In the genomic region with DNA sequence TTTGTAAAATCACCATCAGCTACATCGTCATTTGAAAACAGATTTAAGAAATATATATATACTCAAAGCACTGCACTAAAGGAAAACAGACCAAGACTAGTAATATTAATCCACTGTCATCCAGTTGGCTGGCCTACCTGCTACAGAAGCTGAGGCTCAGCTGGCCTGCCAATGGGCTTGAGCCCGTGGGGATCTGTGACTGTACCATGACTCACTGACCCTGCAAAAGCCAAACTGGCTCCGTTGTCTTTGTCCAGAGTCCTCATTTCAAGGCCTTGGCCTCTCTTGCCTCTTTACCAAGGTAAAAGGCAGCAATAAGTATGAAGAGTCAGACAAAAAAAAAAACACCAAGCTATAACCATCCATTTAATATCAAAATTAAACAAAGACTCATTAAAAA, we compare ENCODE assay signal across 14 cellular contexts.
DNase-seq lines count a peak whose midpoint lies in the region; ATAC-seq and TF ChIP-seq lines count a peak whose summit lies in the region.
"Had no signal": no experiment of that assay in that cellular context is flagged by ENCODE, and none has a peak within 500 bp of the region (broad histone marks: within the 10 kb centered on the region; RNA-seq: fewer than 3 reads in every experiment).

No MANE protein-coding gene starts in this region.

- no peaks in the 10 kb centered on the region for H3K27me3 ChIP-seq in gastroesophageal sphincter
- H3K27me3 ChIP-seq in naive thymus-derived CD4-positive, alpha-beta T cell (ENCODE audit: control insufficient read depth in 2 of 2, insufficient read depth in 2 of 2, low read length in 2 of 2) = no peaks in the 10 kb centered on the region
- H3K27me3 ChIP-seq: tibial nerve had no signal

- DNase-seq in HS-5 (ENCODE audit: low read depth) (peak; percentile 25), amniotic epithelial cell (ENCODE audit: low read depth) (peak; percentile 24), stromal cell of bone marrow (ENCODE audit: low read depth) (peak; percentile 73), NCI-H2107 treated with DMSO at 0.1 percent for 48 hours (lab: John Stamatoyannopoulos, UW; ENCODE audit: unreplicated experiment) (no peak)
- no peak for DNase-seq in activated naive CD8-positive, alpha-beta T cell treated with anti-CD3 and anti-CD28 coated beads, Interleukin-2, amount 50 U/mL, for 24 hours
- DNase-seq in naive thymus-derived CD4-positive, alpha-beta T cell = no peak
- DNase-seq: activated CD8-positive, alpha-beta memory T cell treated with anti-CD3 and anti-CD28 coated beads for 24 hours; activated naive CD4-positive, alpha-beta T cell treated with Interleukin-2 at 50 U/mL for 16 hours; COR-L47; cortex of kidney; lower lobe of right lung; NCI-H1092 treated with DMSO at 0.1 percent for 48 hours had no signal

- no peaks in the 10 kb centered on the region for H3K4me1 Mint-ChIP-seq in activated naive CD8-positive, alpha-beta T cell treated with anti-CD3 and anti-CD28 coated beads, Interleukin-2, amount 50 U/mL, for 24 hours
- no peaks in the 10 kb centered on the region for H3K4me1 Mint-ChIP-seq in naive thymus-derived CD4-positive, alpha-beta T cell

- H3K36me3 Mint-ChIP-seq in activated naive CD8-positive, alpha-beta T cell treated with anti-CD3 and anti-CD28 coated beads, Interleukin-2, amount 50 U/mL, for 24 hours (ENCODE audit: low read depth) = no peaks in the 10 kb centered on the region
- no peaks in the 10 kb centered on the region for H3K36me3 Mint-ChIP-seq in naive thymus-derived CD4-positive, alpha-beta T cell

- H3K36me3 ChIP-seq in gastroesophageal sphincter = no peaks in the 10 kb centered on the region
- H3K36me3 ChIP-seq in naive thymus-derived CD4-positive, alpha-beta T cell (ENCODE audit: control insufficient read depth in 2 of 3, insufficient read depth in 3 of 3, low read length in 3 of 3) = no peaks in the 10 kb centered on the region
- H3K36me3 ChIP-seq: lower lobe of right lung, tibial nerve had no signal

- no peak for TF ChIP-seq CTCF in gastroesophageal sphincter (IDR thresholded peaks at IDR 0.05)

- TF ChIP-seq EP300 in gastroesophageal sphincter (IDR thresholded peaks at IDR 0.05) = no peak

- POLR2A ChIA-PET in naive thymus-derived CD4-positive, alpha-beta T cell (lab: Charles Lee) = no interaction called here

- CTCF ChIA-PET in naive thymus-derived CD4-positive, alpha-beta T cell (lab: Charles Lee) = no interaction called here

- ATAC-seq in gastroesophageal sphincter = peak; percentile 53
- ATAC-seq in activated naive CD8-positive, alpha-beta T cell treated with anti-CD3 and anti-CD28 coated beads, Interleukin-2, amount 50 U/mL, for 24 hours = no peak
- no peak for ATAC-seq in naive thymus-derived CD4-positive, alpha-beta T cell
- ATAC-seq: lower lobe of right lung had no signal

- no peak overlapping the region for H3K4me3 Mint-ChIP-seq in activated naive CD8-positive, alpha-beta T cell treated with anti-CD3 and anti-CD28 coated beads, Interleukin-2, amount 50 U/mL, for 24 hours
- H3K4me3 Mint-ChIP-seq in naive thymus-derived CD4-positive, alpha-beta T cell = no peak overlapping the region

- no peaks in the 10 kb centered on the region for H3K9me3 Mint-ChIP-seq in activated naive CD8-positive, alpha-beta T cell treated with anti-CD3 and anti-CD28 coated beads, Interleukin-2, amount 50 U/mL, for 24 hours
- peaks cover 0 to 2% (median 0%) of the 10 kb centered on the region in 11 donors for H3K9me3 Mint-ChIP-seq in naive thymus-derived CD4-positive, alpha-beta T cell

- WGBS in gastroesophageal sphincter (ENCODE audit: low coverage in 1 of 2), 2 donors = 62 to 70% methylated on average over 2 to 3 of the region's 3 CpGs

- H3K27ac ChIP-seq in gastroesophageal sphincter = no peak overlapping the region
- H3K27ac ChIP-seq in naive thymus-derived CD4-positive, alpha-beta T cell (ENCODE audit: low read depth, low read length) = no peak overlapping the region
- H3K27ac ChIP-seq: lower lobe of right lung, tibial nerve had no signal

- TF ChIP-seq POLR2A in gastroesophageal sphincter (IDR thresholded peaks at IDR 0.05) = no peak

- intact Hi-C loops in naive thymus-derived CD4-positive, alpha-beta T cell (cut with micrococcal nuclease) = no loop called here

- H3K27me3 Mint-ChIP-seq in activated naive CD8-positive, alpha-beta T cell treated with anti-CD3 and anti-CD28 coated beads, Interleukin-2, amount 50 U/mL, for 24 hours = peaks cover 3% of the 10 kb centered on the region
- H3K27me3 Mint-ChIP-seq in naive thymus-derived CD4-positive, alpha-beta T cell = peaks cover 10 to 29% (median 24%) of the 10 kb centered on the region in 5 donors

- H3K4me1 ChIP-seq in gastroesophageal sphincter = peaks cover 0 to 9% (median 0%) of the 10 kb centered on the region in 3 donors
- H3K4me1 ChIP-seq in naive thymus-derived CD4-positive, alpha-beta T cell (ENCODE audit: control insufficient read depth in 2 of 2, insufficient read depth in 2 of 2, low read length in 2 of 2) = no peaks in the 10 kb centered on the region
- H3K4me1 ChIP-seq: lower lobe of right lung, tibial nerve had no signal

- no peaks in the 10 kb centered on the region for H3K9me3 ChIP-seq in gastroesophageal sphincter
- no peaks in the 10 kb centered on the region for H3K9me3 ChIP-seq in naive thymus-derived CD4-positive, alpha-beta T cell (ENCODE audit: control insufficient read depth in 2 of 3, low read length in 3 of 3)
- H3K9me3 ChIP-seq: lower lobe of right lung, tibial nerve had no signal

- no peak overlapping the region for H3K4me3 ChIP-seq in gastroesophageal sphincter
- no peak overlapping the region for H3K4me3 ChIP-seq in naive thymus-derived CD4-positive, alpha-beta T cell (ENCODE audit: low read length)
- H3K4me3 ChIP-seq: lower lobe of right lung, tibial nerve had no signal

- H3K27ac Mint-ChIP-seq in activated naive CD8-positive, alpha-beta T cell treated with anti-CD3 and anti-CD28 coated beads, Interleukin-2, amount 50 U/mL, for 24 hours = no peak overlapping the region
- no peak overlapping the region for H3K27ac Mint-ChIP-seq in naive thymus-derived CD4-positive, alpha-beta T cell

Comparison
In these comparisons a context has a peak if more than half of its experiments do, and no peak if none do; other contexts are left out.
1. DNase-seq: peak in HS-5 (single experiment), amniotic epithelial cell (single experiment) and stromal cell of bone marrow (single experiment); none in activated naive CD8-positive, alpha-beta T cell treated with anti-CD3 and anti-CD28 coated beads, Interleukin-2, amount 50 U/mL, for 24 hours (single experiment), naive thymus-derived CD4-positive, alpha-beta T cell (0 of 9) and NCI-H2107 treated with DMSO at 0.1 percent for 48 hours (single experiment).